Comparison of ENCODE assay signal across 21 cellular contexts in genomic region chr2:76314621-76315020, GRCh38.
"Had no signal": no experiment of that assay in that cellular context is flagged by ENCODE, and none has a peak within 500 bp of the region (broad histone marks: within the 10 kb centered on the region; RNA-seq: fewer than 3 reads in every experiment).

No MANE protein-coding gene starts in this region.

- H3K9me3 ChIP-seq: ascending aorta, heart left ventricle, neutrophil, ovary, prostate gland, thyroid gland had no signal

- H3K4me1 ChIP-seq: ascending aorta, heart left ventricle, prostate gland, thyroid gland had no signal

- H3K36me3 ChIP-seq: ascending aorta, brain microvascular endothelial cell, heart left ventricle, neutrophil, ovary, prostate gland, thyroid gland, WERI-Rb-1 had no signal

- DNase-seq: activated CD4-positive, alpha-beta T cell treated with anti-CD3 and anti-CD28 coated beads for 1 hour; activated CD4-positive, alpha-beta T cell treated with anti-CD3 and anti-CD28 coated beads, Interleukin-2, amount 50 U/mL, for 1 hour; activated gamma-delta T cell treated with Interleukin-2 at 50 U/mL for 16 hours; activated T-cell treated with anti-CD3 and anti-CD28 coated beads, Interleukin-2, amount 50 U/mL, for 1 hour; brain microvascular endothelial cell; caudate nucleus; effector CD4-positive, alpha-beta T cell; heart left ventricle; islet precursor cell; left cardiac atrium; mesenchymal stem cell; ovary; stimulated activated CD4-positive, alpha-beta T cell treated with anti-CD3 and anti-CD28 coated beads, Interleukin-12 subunit alpha, Interleukin-12 subunit beta, amount 100 ng/mL, for 4 hours; stimulated activated CD4-positive, alpha-beta T cell treated with anti-CD3 and anti-CD28 coated beads, Interleukin-4, amount 100 ng/mL, for 4 hours; substantia nigra; thyroid gland; WERI-Rb-1 had no signal

- H3K27me3 ChIP-seq: ascending aorta, brain microvascular endothelial cell, heart left ventricle, neutrophil, ovary, thyroid gland had no signal

- H3K4me3 ChIP-seq: ascending aorta, heart left ventricle, ovary, prostate gland, thyroid gland had no signal

- H3K27ac ChIP-seq: ascending aorta, brain microvascular endothelial cell, heart left ventricle, neutrophil, ovary, prostate gland, thyroid gland, WERI-Rb-1 had no signal

- ATAC-seq: activated naive CD4-positive, alpha-beta T cell treated with anti-CD3 and anti-CD28 coated beads, Interleukin-2, amount 50 U/mL, for 72 hours; heart left ventricle; left cardiac atrium had no signal
